Comparison of ENCODE assay signal across 8 cellular contexts in the genomic region with DNA sequence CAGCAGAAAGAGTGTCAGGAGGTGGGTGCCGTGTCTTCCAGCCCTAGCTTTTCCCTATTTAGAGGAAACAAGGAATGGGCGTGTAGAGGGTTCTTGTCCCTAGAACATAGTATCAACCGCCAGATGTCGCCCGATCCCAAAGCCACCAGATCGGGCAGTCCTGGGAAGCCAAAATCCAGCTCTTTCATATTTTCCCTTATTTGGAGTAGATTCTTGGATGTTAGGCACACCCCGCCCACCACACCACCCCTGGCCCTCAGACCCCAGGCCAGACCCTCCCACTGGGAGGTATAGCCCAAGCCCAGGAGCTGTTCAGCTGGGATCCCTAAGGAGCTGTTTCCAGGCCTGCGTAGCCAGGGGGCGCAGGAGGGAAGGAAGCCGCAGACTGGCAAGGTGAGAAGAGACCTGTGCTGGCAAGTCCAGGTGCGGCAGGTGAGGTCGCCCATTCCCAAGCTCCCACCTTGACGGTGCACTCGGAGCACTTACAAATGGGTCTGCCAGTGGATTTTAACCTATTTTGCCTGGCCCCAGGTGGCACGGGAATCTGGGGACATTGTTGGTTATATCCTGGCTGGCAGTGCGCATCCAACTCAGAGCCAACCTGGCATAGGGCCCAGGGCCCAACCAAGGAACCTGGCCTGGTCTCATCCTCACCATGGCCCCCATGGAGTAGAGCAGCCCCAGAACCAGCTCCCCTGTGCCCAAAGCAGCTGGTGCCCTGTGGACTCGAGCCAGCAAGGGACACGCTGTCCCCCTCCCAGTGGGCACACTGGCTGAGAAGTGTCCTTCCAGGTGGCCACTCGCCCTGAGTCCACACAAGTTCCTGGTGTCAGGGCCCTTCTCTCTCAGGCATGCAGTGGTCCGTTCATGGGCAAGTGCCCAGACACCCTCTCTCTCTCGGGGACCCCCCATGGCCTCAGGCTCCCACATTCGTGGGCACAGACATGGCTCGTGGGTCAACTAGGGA. TPM values are rescaled to one million over a fixed set of nuclear protein-coding genes. Genes with fewer than 3 reads are reported as not detected.
DNase-seq lines count a peak whose midpoint lies in the region; ATAC-seq, FAIRE-seq and TF ChIP-seq lines count a peak whose summit lies in the region.

No MANE protein-coding gene starts in this region.

- H3K9ac ChIP-seq in NT2/D1 (ENCODE audit: insufficient read length, low read depth) (peak overlapping the region; percentile 42), HepG2 (ENCODE audit: insufficient read depth, low read depth, low read length) (no peak overlapping the region)

- H3K9me3 ChIP-seq in NT2/D1 (ENCODE audit: insufficient read depth, low read length) (no peaks in the 10 kb centered on the region), HepG2 (ENCODE audit: low read length) (no peaks in the 10 kb centered on the region)

- CTCF ChIA-PET in HepG2 (lab: Yijun Ruan, JAX; ENCODE audit: low intra/inter-chr PET ratio, low total read pairs): interaction anchor here (3.0 kb wide), 1 partner anchor 162 kb away, joined by 55 read pairs; no protein-coding TSS in a partner anchor

- TF ChIP-seq POLR2A in HepG2 (IDR thresholded peaks at IDR 0.05; ENCODE audit: insufficient read depth in 1 of 2, low read depth in 2 of 2, low read length in 2 of 2): no peak

- H4K20me1 ChIP-seq in HepG2 (ENCODE audit: insufficient read depth, low read length): peaks cover 3% of the 10 kb centered on the region; the same call in 1 of the 2 replicates

- ATAC-seq in HepG2 (peak; percentile 43), HG02981 (IDR thresholded peaks at IDR 0.05; ENCODE audit: unreplicated experiment) (no peak)

- H3K27ac ChIP-seq in coronary artery (peak overlapping the region; percentile 93 to 99), HepG2 (ENCODE audit: extremely low read length, insufficient read depth, low read length) (no peak overlapping the region)

- H3K27me3 ChIP-seq in NT2/D1 (ENCODE audit: insufficient read depth, insufficient read length) (no peaks in the 10 kb centered on the region), HepG2 (ENCODE audit: control insufficient read depth in 1 of 2, insufficient read depth in 2 of 2, low read length in 2 of 2) (no peaks in the 10 kb centered on the region)

- BruUV-seq in HepG2 (replicated peaks; lab: Mats Ljungman, UMichigan): no TSS peak

- peak overlapping the region; percentile 82 for H3K4me2 ChIP-seq in HepG2 (ENCODE audit: low read depth, low read length)

- in situ Hi-C loops in HepG2 (cut with HindIII; ENCODE audit: extremely low pct_ligation_motif_present, low pct_unique_long_range_greater_than_20kb): no loop called here

- TF ChIP-seq RAD21 in HepG2 (CRISPR knock-in tag; IDR thresholded peaks at IDR 0.05): peak; percentile 18; the same call in 1 of the 2 replicates

- H3K4me1 ChIP-seq in NT2/D1 (ENCODE audit: insufficient read depth, insufficient read length) (no peaks in the 10 kb centered on the region), HepG2 (ENCODE audit: insufficient read depth, low read length) (peaks cover 46% of the 10 kb centered on the region)

- TF ChIP-seq EP300 in HepG2 (IDR thresholded peaks at IDR 0.05; ENCODE audit: low read depth in 2 of 2, low read length in 2 of 2) (no peak), HepG2 (CRISPR knock-in tag; IDR thresholded peaks at IDR 0.05; ENCODE audit: borderline replicate concordance) (no peak)

- no peak for FAIRE-seq in D721Med (lab: Jason Lieb, UNC)
- FAIRE-seq in HepG2 (lab: Jason Lieb, UNC): peak; percentile 80

- TF ChIP-seq CTCF in D721Med (IDR thresholded peaks at IDR 0.05; ENCODE audit: insufficient read depth, missing control alignments) (peak; percentile 44), coronary artery (IDR thresholded peaks at IDR 0.05) (peak; percentile 33), HepG2 (CRISPR knock-in tag; IDR thresholded peaks at IDR 0.05) (peak; percentile 78)

- no peak for DNase-seq in D721Med (ENCODE audit: insufficient read length, low spot score)
- peak; percentile 68 for DNase-seq in HS-27A (ENCODE audit: low read depth)
- no peak for DNase-seq in NT2/D1 (ENCODE audit: low read depth, low spot score)
- DNase-seq in coronary artery (ENCODE audit: low spot score): peak; percentile 87
- peak; percentile 59 for DNase-seq in HepG2 (ENCODE audit: low spot score)
- peak; percentile 50 for DNase-seq in stromal cell of bone marrow (ENCODE audit: low read depth)
- no peak for DNase-seq in globus pallidus (ENCODE audit: low spot score)

- 0% methylated on average over 1 of the region's 23 CpGs for WGBS in HepG2 (ENCODE audit: low lambda C conversion rate)

- H2AFZ ChIP-seq in HepG2 (ENCODE audit: low read length): no peak overlapping the region

- peaks cover 13% of the 10 kb centered on the region for H3K36me3 ChIP-seq in NT2/D1 (ENCODE audit: insufficient read depth, insufficient read length, low read length)
- H3K36me3 ChIP-seq in HepG2 (replicated peaks in 1 of 2; ENCODE audit: control insufficient read depth in 1 of 2, insufficient read depth in 2 of 2, low read length in 2 of 2): no peaks in the 10 kb centered on the region

- POLR2A ChIA-PET in HepG2 (lab: Yijun Ruan, JAX): interaction anchor here (0.8 to 2.7 kb wide), 9 partner anchors 8 to 168 kb away, joined by 3 to 16 read pairs (median 4); a partner anchor contains a TSS

- H3K79me2 ChIP-seq in HepG2 (ENCODE audit: insufficient read depth, low read length): peaks cover 16% of the 10 kb centered on the region

- peak overlapping the region; percentile 34 for H3K4me3 ChIP-seq in NT2/D1 (ENCODE audit: insufficient read length, low read depth)
- H3K4me3 ChIP-seq in coronary artery: peak overlapping the region; percentile 93
- H3K4me3 ChIP-seq in HepG2 (replicated peaks in 1 of 3; ENCODE audit: insufficient read depth in 1 of 3, low read depth in 2 of 3, low read length in 3 of 3): peak overlapping the region; percentile 34 to 68 (median 50)

- intact Hi-C loops in HepG2 (cut with micrococcal nuclease; ENCODE audit: unreplicated experiment): loop anchor here (1.0 kb wide), 2 partner anchors 15 to 162 kb away; no protein-coding TSS in a partner anchor

RNA-seq across cellular contexts. Expression of a gene that starts 0.8 kb away (rescaled TPM):
- 119 and 174 TPM in 2 replicates for total RNA-seq in HepG2 (2016; rRNA removed; fragmentation: Illumina TruSeq; extraction: Trizol)
- 13.2 and 13.4 TPM in 2 replicates for total RNA-seq in HepG2 (2016; cell fraction: cytosol; rRNA removed; fragmentation: Illumina TruSeq; extraction: Trizol; ENCODE audit: low read depth)
- 90.0 and 191 TPM in 2 replicates for total RNA-seq in HepG2 (2016; cell fraction: insoluble cytoplasmic fraction; rRNA removed; fragmentation: Illumina TruSeq; extraction: Trizol)
- total RNA-seq in HepG2 (2016; cell fraction: membrane; rRNA removed; fragmentation: Illumina TruSeq; extraction: Trizol): 36.3 and 36.5 TPM in 2 replicates
- 184 and 199 TPM in 2 replicates for total RNA-seq in HepG2 (2016; cell fraction: nucleus; rRNA removed; fragmentation: Illumina TruSeq; extraction: Trizol)
- polyA plus RNA-seq in HepG2 (2011; rRNA removed): 83.4 and 117 TPM in 2 replicates
- 51.4 and 75.1 TPM in 2 replicates for polyA plus RNA-seq in HepG2 (2011; cell fraction: cytosol; rRNA removed)
- 546 and 648 TPM in 2 replicates for polyA plus RNA-seq in HepG2 (2011; cell fraction: nucleus; rRNA removed)
- polyA plus RNA-seq in HepG2 (2012): 102 and 157 TPM in 2 replicates
- 12.4 and 15.1 TPM in 2 replicates for polyA plus RNA-seq in HepG2 (2016; cell fraction: cytosol; fragmentation: Illumina TruSeq; extraction: Trizol; ENCODE audit: low read depth)
- polyA plus RNA-seq in HepG2 (2016; cell fraction: insoluble cytoplasmic fraction; fragmentation: Illumina TruSeq; extraction: Trizol; ENCODE audit: low read depth): 93.9 and 131 TPM in 2 replicates
- 22.9 and 27.1 TPM in 2 replicates for polyA plus RNA-seq in HepG2 (2016; cell fraction: membrane; fragmentation: Illumina TruSeq; extraction: Trizol; ENCODE audit: low read depth)
- 309 and 326 TPM in 2 replicates for polyA plus RNA-seq in HepG2 (2016; cell fraction: nucleus; fragmentation: Illumina TruSeq; extraction: Trizol; ENCODE audit: insufficient read depth, low read depth)
- 637 and 802 TPM in 2 replicates for polyA minus RNA-seq in HepG2 (2011; rRNA and poly(A)+ RNA removed; ENCODE audit: low replicate concordance)
- 304 and 314 TPM in 2 replicates for polyA minus RNA-seq in HepG2 (2011; cell fraction: cytosol; rRNA and poly(A)+ RNA removed)
- 230 and 260 TPM in 2 replicates for polyA minus RNA-seq in HepG2 (2011; cell fraction: nucleus; rRNA and poly(A)+ RNA removed)

RNA-seq across cellular contexts. Expression of a gene that starts 5.5 kb away (rescaled TPM):
- total RNA-seq in HepG2 (2016; rRNA removed; fragmentation: Illumina TruSeq; extraction: Trizol): 10.4 and 14.5 TPM in 2 replicates
- total RNA-seq in HepG2 (2016; cell fraction: cytosol; rRNA removed; fragmentation: Illumina TruSeq; extraction: Trizol; ENCODE audit: low read depth): 23.2 and 32.8 TPM in 2 replicates
- 8.8 and 14.4 TPM in 2 replicates for total RNA-seq in HepG2 (2016; cell fraction: insoluble cytoplasmic fraction; rRNA removed; fragmentation: Illumina TruSeq; extraction: Trizol)
- 27.8 and 36.0 TPM in 2 replicates for total RNA-seq in HepG2 (2016; cell fraction: membrane; rRNA removed; fragmentation: Illumina TruSeq; extraction: Trizol)
- 9.2 and 9.7 TPM in 2 replicates for total RNA-seq in HepG2 (2016; cell fraction: nucleus; rRNA removed; fragmentation: Illumina TruSeq; extraction: Trizol)
- polyA plus RNA-seq in HepG2 (2011; rRNA removed): 14.9 and 19.1 TPM in 2 replicates
- 16.0 and 18.2 TPM in 2 replicates for polyA plus RNA-seq in HepG2 (2011; cell fraction: cytosol; rRNA removed)
- polyA plus RNA-seq in HepG2 (2011; cell fraction: nucleus; rRNA removed): 49.8 and 50.2 TPM in 2 replicates
- polyA plus RNA-seq in HepG2 (2012): 17.5 and 18.8 TPM in 2 replicates
- polyA plus RNA-seq in HepG2 (2016; cell fraction: cytosol; fragmentation: Illumina TruSeq; extraction: Trizol; ENCODE audit: low read depth): 74.7 and 108 TPM in 2 replicates
- 25.4 and 35.1 TPM in 2 replicates for polyA plus RNA-seq in HepG2 (2016; cell fraction: insoluble cytoplasmic fraction; fragmentation: Illumina TruSeq; extraction: Trizol; ENCODE audit: low read depth)
- 69.7 and 96.5 TPM in 2 replicates for polyA plus RNA-seq in HepG2 (2016; cell fraction: membrane; fragmentation: Illumina TruSeq; extraction: Trizol; ENCODE audit: low read depth)
- polyA plus RNA-seq in HepG2 (2016; cell fraction: nucleus; fragmentation: Illumina TruSeq; extraction: Trizol; ENCODE audit: insufficient read depth, low read depth): 38.7 and 39.0 TPM in 2 replicates
- 13.3 and 53.4 TPM in 2 replicates for polyA minus RNA-seq in HepG2 (2011; rRNA and poly(A)+ RNA removed; ENCODE audit: low replicate concordance)
- 9.3 and 9.9 TPM in 2 replicates for polyA minus RNA-seq in HepG2 (2011; cell fraction: cytosol; rRNA and poly(A)+ RNA removed)
- 6.2 and 7.2 TPM in 2 replicates for polyA minus RNA-seq in HepG2 (2011; cell fraction: nucleus; rRNA and poly(A)+ RNA removed)

RNA-seq across cellular contexts. Expression of a gene that starts 24.6 kb away (rescaled TPM):
- 2,381 and 2,883 TPM in 2 replicates for total RNA-seq in HepG2 (2016; rRNA removed; fragmentation: Illumina TruSeq; extraction: Trizol)
- 2,845 and 3,163 TPM in 2 replicates for total RNA-seq in HepG2 (2016; cell fraction: cytosol; rRNA removed; fragmentation: Illumina TruSeq; extraction: Trizol; ENCODE audit: low read depth)
- 2,364 and 2,968 TPM in 2 replicates for total RNA-seq in HepG2 (2016; cell fraction: insoluble cytoplasmic fraction; rRNA removed; fragmentation: Illumina TruSeq; extraction: Trizol)
- total RNA-seq in HepG2 (2016; cell fraction: membrane; rRNA removed; fragmentation: Illumina TruSeq; extraction: Trizol): 6,021 and 6,074 TPM in 2 replicates
- total RNA-seq in HepG2 (2016; cell fraction: nucleus; rRNA removed; fragmentation: Illumina TruSeq; extraction: Trizol): 936 and 1,040 TPM in 2 replicates
- polyA plus RNA-seq in HepG2 (2011; rRNA removed): 4,713 and 5,167 TPM in 2 replicates
- polyA plus RNA-seq in HepG2 (2011; cell fraction: cytosol; rRNA removed): 7,297 and 8,438 TPM in 2 replicates
- 1,715 and 1,756 TPM in 2 replicates for polyA plus RNA-seq in HepG2 (2011; cell fraction: nucleus; rRNA removed)
- polyA plus RNA-seq in HepG2 (2012): 3,170 and 4,590 TPM in 2 replicates
- polyA plus RNA-seq in HepG2 (2016; cell fraction: cytosol; fragmentation: Illumina TruSeq; extraction: Trizol; ENCODE audit: low read depth): 5,111 and 5,676 TPM in 2 replicates
- polyA plus RNA-seq in HepG2 (2016; cell fraction: insoluble cytoplasmic fraction; fragmentation: Illumina TruSeq; extraction: Trizol; ENCODE audit: low read depth): 3,496 and 3,549 TPM in 2 replicates
- 7,184 and 7,370 TPM in 2 replicates for polyA plus RNA-seq in HepG2 (2016; cell fraction: membrane; fragmentation: Illumina TruSeq; extraction: Trizol; ENCODE audit: low read depth)
- 1,977 and 1,989 TPM in 2 replicates for polyA plus RNA-seq in HepG2 (2016; cell fraction: nucleus; fragmentation: Illumina TruSeq; extraction: Trizol; ENCODE audit: insufficient read depth, low read depth)
- polyA minus RNA-seq in HepG2 (2011; rRNA and poly(A)+ RNA removed; ENCODE audit: low replicate concordance): 1,812 and 2,162 TPM in 2 replicates
- 929 and 970 TPM in 2 replicates for polyA minus RNA-seq in HepG2 (2011; cell fraction: cytosol; rRNA and poly(A)+ RNA removed)
- 272 and 332 TPM in 2 replicates for polyA minus RNA-seq in HepG2 (2011; cell fraction: nucleus; rRNA and poly(A)+ RNA removed)

RNA-seq across cellular contexts. Expression of a gene that starts 35.4 kb away (rescaled TPM):
- total RNA-seq in HepG2 (2016; rRNA removed; fragmentation: Illumina TruSeq; extraction: Trizol): 4.6 and 4.7 TPM in 2 replicates
- 3.2 and 3.4 TPM in 2 replicates for total RNA-seq in HepG2 (2016; cell fraction: cytosol; rRNA removed; fragmentation: Illumina TruSeq; extraction: Trizol; ENCODE audit: low read depth)
- 3.9 and 5.0 TPM in 2 replicates for total RNA-seq in HepG2 (2016; cell fraction: insoluble cytoplasmic fraction; rRNA removed; fragmentation: Illumina TruSeq; extraction: Trizol)
- 8.0 and 8.2 TPM in 2 replicates for total RNA-seq in HepG2 (2016; cell fraction: membrane; rRNA removed; fragmentation: Illumina TruSeq; extraction: Trizol)
- 5.1 and 5.8 TPM in 2 replicates for total RNA-seq in HepG2 (2016; cell fraction: nucleus; rRNA removed; fragmentation: Illumina TruSeq; extraction: Trizol)
- polyA plus RNA-seq in HepG2 (2011; rRNA removed): 12.3 and 16.5 TPM in 2 replicates
- 13.3 and 15.2 TPM in 2 replicates for polyA plus RNA-seq in HepG2 (2011; cell fraction: cytosol; rRNA removed)
- polyA plus RNA-seq in HepG2 (2011; cell fraction: nucleus; rRNA removed): 17.5 and 18.0 TPM in 2 replicates
- polyA plus RNA-seq in HepG2 (2012): 8.0 and 11.7 TPM in 2 replicates
- 4.0 and 4.8 TPM in 2 replicates for polyA plus RNA-seq in HepG2 (2016; cell fraction: cytosol; fragmentation: Illumina TruSeq; extraction: Trizol; ENCODE audit: low read depth)
- polyA plus RNA-seq in HepG2 (2016; cell fraction: insoluble cytoplasmic fraction; fragmentation: Illumina TruSeq; extraction: Trizol; ENCODE audit: low read depth): 4.8 and 4.9 TPM in 2 replicates
- polyA plus RNA-seq in HepG2 (2016; cell fraction: membrane; fragmentation: Illumina TruSeq; extraction: Trizol; ENCODE audit: low read depth): 9.1 and 9.5 TPM in 2 replicates
- polyA plus RNA-seq in HepG2 (2016; cell fraction: nucleus; fragmentation: Illumina TruSeq; extraction: Trizol; ENCODE audit: insufficient read depth, low read depth): 5.5 and 8.8 TPM in 2 replicates
- 24.1 and 42.4 TPM in 2 replicates for polyA minus RNA-seq in HepG2 (2011; rRNA and poly(A)+ RNA removed; ENCODE audit: low replicate concordance)
- polyA minus RNA-seq in HepG2 (2011; cell fraction: cytosol; rRNA and poly(A)+ RNA removed): 5.9 and 6.7 TPM in 2 replicates
- 4.2 and 5.0 TPM in 2 replicates for polyA minus RNA-seq in HepG2 (2011; cell fraction: nucleus; rRNA and poly(A)+ RNA removed)

RNA-seq across cellular contexts. Expression of a gene that starts 37.7 kb away (rescaled TPM):
- total RNA-seq in HepG2 (2016; rRNA removed; fragmentation: Illumina TruSeq; extraction: Trizol): 6.3 and 16.8 TPM in 2 replicates
- 5.9 and 8.5 TPM in 2 replicates for total RNA-seq in HepG2 (2016; cell fraction: cytosol; rRNA removed; fragmentation: Illumina TruSeq; extraction: Trizol; ENCODE audit: low read depth)
- 4.8 and 17.3 TPM in 2 replicates for total RNA-seq in HepG2 (2016; cell fraction: insoluble cytoplasmic fraction; rRNA removed; fragmentation: Illumina TruSeq; extraction: Trizol)
- 5.5 and 6.3 TPM in 2 replicates for total RNA-seq in HepG2 (2016; cell fraction: membrane; rRNA removed; fragmentation: Illumina TruSeq; extraction: Trizol)
- total RNA-seq in HepG2 (2016; cell fraction: nucleus; rRNA removed; fragmentation: Illumina TruSeq; extraction: Trizol): 17.9 and 26.2 TPM in 2 replicates
- 27.9 and 30.9 TPM in 2 replicates for polyA plus RNA-seq in HepG2 (2011; rRNA removed)
- 8.7 and 11.6 TPM in 2 replicates for polyA plus RNA-seq in HepG2 (2011; cell fraction: cytosol; rRNA removed)
- 281 and 287 TPM in 2 replicates for polyA plus RNA-seq in HepG2 (2011; cell fraction: nucleus; rRNA removed)
- polyA plus RNA-seq in HepG2 (2012): 16.8 and 21.1 TPM in 2 replicates
- polyA plus RNA-seq in HepG2 (2016; cell fraction: cytosol; fragmentation: Illumina TruSeq; extraction: Trizol; ENCODE audit: low read depth): 2.5 and 2.9 TPM in 2 replicates
- polyA plus RNA-seq in HepG2 (2016; cell fraction: insoluble cytoplasmic fraction; fragmentation: Illumina TruSeq; extraction: Trizol; ENCODE audit: low read depth): 5.3 and 7.9 TPM in 2 replicates
- 4.2 and 4.6 TPM in 2 replicates for polyA plus RNA-seq in HepG2 (2016; cell fraction: membrane; fragmentation: Illumina TruSeq; extraction: Trizol; ENCODE audit: low read depth)
- polyA plus RNA-seq in HepG2 (2016; cell fraction: nucleus; fragmentation: Illumina TruSeq; extraction: Trizol; ENCODE audit: insufficient read depth, low read depth): 70.8 TPM in 2 replicates
- 16.6 and 35.2 TPM in 2 replicates for polyA minus RNA-seq in HepG2 (2011; rRNA and poly(A)+ RNA removed; ENCODE audit: low replicate concordance)
- polyA minus RNA-seq in HepG2 (2011; cell fraction: cytosol; rRNA and poly(A)+ RNA removed): 7.0 and 7.2 TPM in 2 replicates
- polyA minus RNA-seq in HepG2 (2011; cell fraction: nucleus; rRNA and poly(A)+ RNA removed): 23.2 and 28.2 TPM in 2 replicates

Comparison
In these comparisons a context has a peak if more than half of its experiments do, and no peak if none do; other contexts are left out.
1. DNase-seq: peak in HS-27A (single experiment), coronary artery (single experiment), HepG2 (single experiment) and stromal cell of bone marrow (single experiment); none in D721Med (single experiment), NT2/D1 (single experiment) and globus pallidus (single experiment).
2. H3K4me3 ChIP-seq: peak in every context shown above with its lines; median percentile 93 in coronary artery; 50 in HepG2; 34 in NT2/D1.
3. Peak in every context shown above with its lines, with median percentiles within 50 percentile points of each other: CTCF ChIP-seq.